Comparison of ENCODE assay signal across 8 cellular contexts in the genomic region with DNA sequence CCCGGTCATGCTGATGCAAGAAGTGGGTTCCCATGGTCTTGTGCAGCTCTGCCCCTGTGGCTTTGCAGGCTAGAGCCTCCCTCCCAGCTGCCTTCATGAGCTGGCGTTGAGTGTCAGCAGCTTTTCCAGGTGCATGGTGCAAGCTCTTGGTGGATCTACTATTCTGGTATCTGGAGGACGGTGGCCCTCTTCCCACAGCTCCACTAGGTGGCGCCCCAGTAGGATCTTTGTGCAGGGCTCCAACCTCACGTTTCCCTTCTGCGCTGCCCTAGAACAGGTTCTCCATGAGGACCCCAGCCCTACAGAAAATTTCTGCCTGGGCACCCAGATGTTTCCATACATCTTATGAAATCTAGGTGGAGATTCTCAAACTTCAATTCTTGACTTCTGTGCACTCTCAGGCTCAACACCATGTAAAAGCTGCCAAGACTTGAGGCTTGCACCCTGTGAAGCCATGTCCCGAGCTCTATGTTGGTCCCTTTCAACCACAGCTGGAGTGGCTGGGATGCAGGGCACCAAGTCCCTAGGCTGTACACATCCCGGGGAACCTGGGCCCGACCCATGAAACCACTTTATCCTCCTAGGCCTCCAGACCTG.
DNase-seq lines count a peak whose midpoint lies in the region; ATAC-seq and TF ChIP-seq lines count a peak whose summit lies in the region.

No MANE protein-coding gene starts in this region.

- intact Hi-C loops in activated CD8-positive, alpha-beta T cell treated with anti-CD3 and anti-CD28 coated beads for 36 hours (cut with micrococcal nuclease): loop anchor here (10.0 kb wide), 2 partner anchors 514 to 1094 kb away; no protein-coding TSS in a partner anchor

- H3K27me3 ChIP-seq in neuronal stem cell (ENCODE audit: control insufficient read depth in 3 of 3, insufficient read depth in 3 of 3, low read depth in 1 of 3, low read length in 3 of 3) (no peaks in the 10 kb centered on the region), thoracic aorta (replicated peaks; ENCODE audit: insufficient read depth) (no peaks in the 10 kb centered on the region)

- no peak overlapping the region for H4K8ac ChIP-seq in neuronal stem cell (ENCODE audit: low read depth, low read length)

- H2BK120ac ChIP-seq in neuronal stem cell (ENCODE audit: low read depth, low read length): no peak overlapping the region

- H3K27ac Mint-ChIP-seq in activated CD8-positive, alpha-beta T cell treated with anti-CD3 and anti-CD28 coated beads for 36 hours: no peak overlapping the region

- no peaks in the 10 kb centered on the region for H3K4me1 ChIP-seq in neuronal stem cell (ENCODE audit: control insufficient read depth in 2 of 2, insufficient read depth in 1 of 2, low read depth in 1 of 2, low read length in 2 of 2)
- H3K4me1 ChIP-seq in thoracic aorta (ENCODE audit: control insufficient read depth in 1 of 2, low read depth in 2 of 2): no peaks in the 10 kb centered on the region

- no peak overlapping the region for H3K4ac ChIP-seq in neuronal stem cell (ENCODE audit: low read length)

- H3K23ac ChIP-seq in neuronal stem cell (ENCODE audit: low read depth, low read length, poor library complexity): no peak overlapping the region

- peaks cover 1% of the 10 kb centered on the region for H3K27me3 Mint-ChIP-seq in activated CD8-positive, alpha-beta T cell treated with anti-CD3 and anti-CD28 coated beads for 36 hours

- H4K91ac ChIP-seq in neuronal stem cell (ENCODE audit: low read depth, low read length, poor library complexity): no peak overlapping the region

- no peaks in the 10 kb centered on the region for H3K79me1 ChIP-seq in neuronal stem cell (ENCODE audit: low read depth, low read length)

- no peak overlapping the region for H2AFZ ChIP-seq in neuronal stem cell (ENCODE audit: low read length)

- no peak overlapping the region for H2BK15ac ChIP-seq in neuronal stem cell (ENCODE audit: low read length)

- no peak overlapping the region for H3K4me3 Mint-ChIP-seq in activated CD8-positive, alpha-beta T cell treated with anti-CD3 and anti-CD28 coated beads for 36 hours

- no peak overlapping the region for H3K14ac ChIP-seq in neuronal stem cell (ENCODE audit: low read length)

- TF ChIP-seq CTCF in activated CD8-positive, alpha-beta T cell treated with anti-CD3 and anti-CD28 coated beads for 36 hours (IDR thresholded peaks at IDR 0.05): peak; percentile 72
- TF ChIP-seq CTCF in epithelial cell of esophagus (IDR thresholded peaks at IDR 0.05; ENCODE audit: insufficient read depth, low read depth, low read length, missing control alignments): peak; percentile 83
- TF ChIP-seq CTCF in thoracic aorta (IDR thresholded peaks at IDR 0.05): peak; percentile 74

- H2BK12ac ChIP-seq in neuronal stem cell (ENCODE audit: low read length): no peak overlapping the region

- CTCF ChIA-PET in activated CD8-positive, alpha-beta T cell treated with anti-CD3 and anti-CD28 coated beads for 36 hours (lab: Charles Lee): interaction anchor here (0.6 to 2.6 kb wide), 34 partner anchors 9 to 1133 kb away, joined by 3 to 21 read pairs (median 4); no protein-coding TSS in a partner anchor

- H3K18ac ChIP-seq in neuronal stem cell (ENCODE audit: low read length): peak overlapping the region; percentile 53

- ATAC-seq in HG02678 (IDR thresholded peaks at IDR 0.05; ENCODE audit: unreplicated experiment): peak; percentile 91
- ATAC-seq in activated CD8-positive, alpha-beta T cell treated with anti-CD3 and anti-CD28 coated beads for 36 hours: peak; percentile 86
- peak; percentile 79 for ATAC-seq in thoracic aorta (ENCODE audit: insufficient number of reproducible peaks, low FRiP score, low read depth)

- DNase-seq in NCI-H146 (lab: John Stamatoyannopoulos, UW): peak; percentile 3
- DNase-seq in NCI-H146 treated with DMSO at 0.1 percent for 48 hours (lab: John Stamatoyannopoulos, UW; ENCODE audit: unreplicated experiment): no peak
- peak; percentile 5 for DNase-seq in NCI-H345 treated with DMSO at 0.1 percent for 48 hours (lab: John Stamatoyannopoulos, UW; ENCODE audit: unreplicated experiment)
- peak; percentile 85 for DNase-seq in activated CD8-positive, alpha-beta T cell treated with anti-CD3 and anti-CD28 coated beads for 36 hours
- peak; percentile 72 for DNase-seq in epithelial cell of esophagus (ENCODE audit: low read depth)
- DNase-seq in neuronal stem cell (ENCODE audit: low spot score): peak; percentile 21
- DNase-seq in thoracic aorta (ENCODE audit: low spot score): peak; percentile 7

- H3K9me3 ChIP-seq in neuronal stem cell (replicated peaks in 1 of 2; ENCODE audit: control insufficient read depth in 2 of 2, insufficient read depth in 1 of 2, low read depth in 1 of 2, low read length in 2 of 2) (no peaks in the 10 kb centered on the region), thoracic aorta (no peaks in the 10 kb centered on the region)

- no peak overlapping the region for H3K4me2 ChIP-seq in neuronal stem cell (ENCODE audit: insufficient read depth, low read length, poor library complexity, severe bottlenecking)

- H3K4me3 ChIP-seq in epithelial cell of esophagus (ENCODE audit: low read length): no peak overlapping the region
- no peak overlapping the region for H3K4me3 ChIP-seq in neuronal stem cell (ENCODE audit: low read length in 2 of 2)
- H3K4me3 ChIP-seq in thoracic aorta: no peak overlapping the region

- H3K36me3 ChIP-seq in neuronal stem cell (replicated peaks in 1 of 2; ENCODE audit: control insufficient read depth in 2 of 2, insufficient read depth in 2 of 2, low read length in 2 of 2) (no peaks in the 10 kb centered on the region), thoracic aorta (no peaks in the 10 kb centered on the region)

- no peak overlapping the region for H2BK5ac ChIP-seq in neuronal stem cell (ENCODE audit: low read length)

- H3K9me3 Mint-ChIP-seq in activated CD8-positive, alpha-beta T cell treated with anti-CD3 and anti-CD28 coated beads for 36 hours: peaks cover 7% of the 10 kb centered on the region

- no peaks in the 10 kb centered on the region for H3K36me3 Mint-ChIP-seq in activated CD8-positive, alpha-beta T cell treated with anti-CD3 and anti-CD28 coated beads for 36 hours (ENCODE audit: low read depth)

- WGBS in neuronal stem cell (ENCODE audit: extremely low coverage in 2 of 2, insufficient read length in 2 of 2, insufficient replicate concordance in 1 of 2), 2 donors: no CpG with 5 or more reads among the region's 9 CpGs

- no peaks in the 10 kb centered on the region for H3K4me1 Mint-ChIP-seq in activated CD8-positive, alpha-beta T cell treated with anti-CD3 and anti-CD28 coated beads for 36 hours (ENCODE audit: low read depth)

- H3K9ac ChIP-seq in neuronal stem cell (ENCODE audit: low read depth, low read length, poor library complexity): no peak overlapping the region

- POLR2A ChIA-PET in activated CD8-positive, alpha-beta T cell treated with anti-CD3 and anti-CD28 coated beads for 36 hours (lab: Charles Lee): interaction anchor here (0.7 kb wide), 1 partner anchor 397 kb away, joined by 3 read pairs; no protein-coding TSS in a partner anchor

- H3K27ac ChIP-seq in neuronal stem cell (replicated peaks; ENCODE audit: low read length) (no peak overlapping the region), thoracic aorta (no peak overlapping the region)

- no peak overlapping the region for H2AK5ac ChIP-seq in neuronal stem cell (ENCODE audit: low read depth, low read length)
